In genomic region chr3:195715134-195715533, GRCh38 we compare ENCODE assay signal across 16 cellular contexts.
"Had no signal": no experiment of that assay in that cellular context is flagged by ENCODE, and none has a peak within 500 bp of the region (broad histone marks: within the 10 kb centered on the region; RNA-seq: fewer than 3 reads in every experiment).

No MANE protein-coding gene starts in this region.

- H3K4me2 ChIP-seq: neural progenitor cell had no signal

- DNase-seq: dorsolateral prefrontal cortex; effector CD4-positive, alpha-beta T cell; sigmoid colon; stimulated activated CD4-positive, alpha-beta T cell treated with anti-CD3 and anti-CD28 coated beads, Interleukin-2, amount 100 ng/mL, for 24 hours; stimulated activated CD4-positive, alpha-beta T cell treated with anti-CD3 and anti-CD28 coated beads, Interleukin-4, amount 100 ng/mL, for 24 hours; stimulated activated naive CD8-positive, alpha-beta T cell treated with anti-CD3 and anti-CD28 coated beads, Interleukin-15, Interleukin-2, amounts not matched to agents 100 U/mL and 50 U/mL, for 24 hours; substantia nigra; testis; tibial artery had no signal

- H3K36me3 ChIP-seq: neural progenitor cell had no signal

- FAIRE-seq: colon, frontal cortex, keratinocyte had no signal

- H3K4me1 ChIP-seq: parathyroid adenoma, prostate gland, sigmoid colon, testis, tibial artery had no signal

- H3K27ac ChIP-seq: dorsolateral prefrontal cortex, neural progenitor cell, parathyroid adenoma, prostate gland, sigmoid colon, testis, tibial artery had no signal

- H3K9ac ChIP-seq: neural progenitor cell, parathyroid adenoma had no signal

- H3K27me3 ChIP-seq: dorsolateral prefrontal cortex, neural progenitor cell, sigmoid colon, testis, tibial artery had no signal

- H3K9me3 ChIP-seq: prostate gland, sigmoid colon, testis had no signal

- H3K4me3 ChIP-seq: dorsolateral prefrontal cortex, lung, neural progenitor cell, prostate gland, sigmoid colon, testis, tibial artery had no signal

- H2AFZ ChIP-seq: neural progenitor cell, parathyroid adenoma had no signal
